In genomic region chr3:144294659-144295538, GRCh38 we compare ENCODE assay signal across 11 cellular contexts.
DNase-seq lines count a peak whose midpoint lies in the region; ATAC-seq and TF ChIP-seq lines count a peak whose summit lies in the region.
"Had no signal": no experiment of that assay in that cellular context is flagged by ENCODE, and none has a peak within 500 bp of the region (broad histone marks: within the 10 kb centered on the region; RNA-seq: fewer than 3 reads in every experiment).

No MANE protein-coding gene starts in this region.

- CTCF ChIA-PET in RWPE1 (lab: Yijun Ruan, JAX): no interaction called here

- H3K9me3 ChIP-seq in hepatocyte (ENCODE audit: low read depth) (no peaks in the 10 kb centered on the region), MG63 (no peaks in the 10 kb centered on the region)

- H3K36me3 ChIP-seq in hepatocyte (replicated peaks; ENCODE audit: insufficient read depth, low read depth) (no peaks in the 10 kb centered on the region), MG63 (no peaks in the 10 kb centered on the region)

- no peak for TF ChIP-seq CTCF in hepatocyte (IDR thresholded peaks at IDR 0.05; ENCODE audit: poor library complexity)
- no peak for TF ChIP-seq CTCF in RWPE1 (conservative IDR thresholded peaks at IDR 0.05; ENCODE audit: low read depth)

- no peaks in the 10 kb centered on the region for H3K9me2 ChIP-seq in hepatocyte (replicated peaks; ENCODE audit: insufficient read depth)

- H3K27ac ChIP-seq in hepatocyte (peak overlapping the region; percentile 70), RWPE1 (no peak overlapping the region)
- H3K27ac ChIP-seq: VCaP had no signal

- H3K27me3 ChIP-seq in hepatocyte: no peaks in the 10 kb centered on the region
- no peaks in the 10 kb centered on the region for H3K27me3 ChIP-seq in MG63

- peaks cover 6% of the 10 kb centered on the region for H3K4me1 ChIP-seq in hepatocyte (ENCODE audit: insufficient read depth)

- ATAC-seq in GM18520 (IDR thresholded peaks at IDR 0.05; ENCODE audit: unreplicated experiment) (peak; percentile 70), GM21447 (IDR thresholded peaks at IDR 0.05; ENCODE audit: unreplicated experiment) (peak; percentile 84), HG03097 (IDR thresholded peaks at IDR 0.05; ENCODE audit: low FRiP score, unreplicated experiment) (peak; percentile 88)

- peak overlapping the region; percentile 22 for H2AFZ ChIP-seq in hepatocyte

- peak overlapping the region; percentile 66 for H3K4me2 ChIP-seq in hepatocyte

- no peaks in the 10 kb centered on the region for H4K20me1 ChIP-seq in hepatocyte (ENCODE audit: insufficient read depth, poor library complexity, severe bottlenecking)

- no peak overlapping the region for H3K4me3 ChIP-seq in hepatocyte
- no peak overlapping the region for H3K4me3 ChIP-seq in MG63

- 84% methylated on average over 2 of the region's 2 CpGs for WGBS in hepatocyte (ENCODE audit: low lambda C conversion rate, missing lambda C conversion rate)

- POLR2A ChIA-PET in RWPE1 (lab: Yijun Ruan, JAX; ENCODE audit: low non-redundant PET): no interaction called here

- no peaks in the 10 kb centered on the region for H3K79me2 ChIP-seq in hepatocyte

- DNase-seq in hepatocyte (ENCODE audit: low spot score) (no peak), RWPE1 (ENCODE audit: low spot score) (no peak), cerebellum (ENCODE audit: low spot score) (no peak), MG63 (no peak), SW 1271 (lab: John Stamatoyannopoulos, UW) (no peak)
- DNase-seq: DMS 273 treated with DMSO at 0.1 percent for 48 hours, H7 had no signal
